20 cellular contexts compared by ENCODE assay signal in the genomic region with DNA sequence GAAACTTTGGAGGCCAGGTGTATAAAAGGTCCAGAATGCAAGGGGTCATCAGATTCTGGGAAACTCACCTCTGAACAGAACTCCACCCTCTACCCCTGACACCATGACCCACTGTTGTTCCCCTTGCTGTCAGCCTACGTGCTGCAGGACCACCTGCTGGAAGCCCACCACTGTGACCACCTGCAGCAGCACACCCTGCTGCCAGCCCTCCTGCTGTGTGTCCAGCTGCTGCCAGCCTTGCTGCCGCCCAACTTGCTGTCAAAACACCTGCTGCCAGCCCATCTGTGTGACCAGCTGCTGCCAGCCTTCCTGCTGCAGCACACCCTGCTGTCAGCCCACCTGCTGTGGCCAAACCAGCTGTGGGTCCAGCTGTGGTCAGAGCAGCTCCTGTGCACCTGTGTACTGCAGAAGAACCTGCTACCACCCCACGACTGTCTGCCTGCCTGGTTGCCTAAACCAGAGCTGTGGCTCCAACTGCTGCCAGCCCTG. TPM values are rescaled to one million over a fixed set of nuclear protein-coding genes. Genes with fewer than 3 reads are reported as not detected.
"Had no signal": no experiment of that assay in that cellular context is flagged by ENCODE, and none has a peak within 500 bp of the region (broad histone marks: within the 10 kb centered on the region; RNA-seq: fewer than 3 reads in every experiment).

A gene with protein sequence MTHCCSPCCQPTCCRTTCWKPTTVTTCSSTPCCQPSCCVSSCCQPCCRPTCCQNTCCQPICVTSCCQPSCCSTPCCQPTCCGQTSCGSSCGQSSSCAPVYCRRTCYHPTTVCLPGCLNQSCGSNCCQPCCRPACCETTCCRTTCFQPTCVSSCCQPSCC (plus strand): TSS at position 51 of the 489 bp plus-strand sequence. CDS start 53 bp downstream, at position 104.

RNA-seq across cellular contexts. Expression of the gene that starts here (rescaled TPM):
- total RNA-seq: activated CD4-positive, alpha-beta memory T cell treated with anti-CD3 and anti-CD28 coated beads for 36 hours; activated CD4-positive, alpha-beta T cell treated with anti-CD3 and anti-CD28 coated beads for 36 hours; activated CD4-positive, alpha-beta T cell treated with anti-CD3 and anti-CD28 coated beads, Interleukin-2, amount 10 ng/mL, durations not matched to agents 24 days and 14 days; activated CD8-positive, alpha-beta memory T cell treated with anti-CD3 and anti-CD28 coated beads for 36 hours; activated CD8-positive, alpha-beta memory T cell treated with anti-CD3 and anti-CD28 coated beads, Interleukin-2, amount 10 ng/mL, durations not matched to agents 7 days and 5 days; activated CD8-positive, alpha-beta T cell treated with anti-CD3 and anti-CD28 coated beads, Interleukin-2, amount 10 ng/mL, durations not matched to agents 7 days and 5 days; activated naive CD4-positive, alpha-beta T cell treated with anti-CD3 and anti-CD28 coated beads for 36 hours; activated naive CD8-positive, alpha-beta T cell treated with anti-CD3 and anti-CD28 coated beads for 36 hours; activated T-helper 1 cell treated with anti-CD3 and anti-CD28 coated beads, Interleukin-12 subunit alpha, Interleukin-12 subunit beta, Interleukin-2, Interleukin-4 antibody, amounts not matched to agents 30 ng/mL and 10 ng/mL and 1 ng/mL, durations not matched to agents 14 hours and 24 hours and 36 hours; activated T-helper 2 cell treated with anti-CD3 and anti-CD28 coated beads, Interferon-gamma antibody, Interleukin-2, Interleukin-4, amounts not matched to agents 10 μg/mL and 5 μg/mL and 100 μg/mL, durations not matched to agents 14 hours and 24 hours and 36 hours; adrenal gland; aorta; body of pancreas; chondrocyte; dermis blood vessel endothelial cell; esophagus muscularis mucosa; foreskin keratinocyte; gastrocnemius medialis; heart right ventricle; T-helper 17 cell had no signal
- polyA plus RNA-seq: adrenal gland, aorta, foreskin keratinocyte, heart right ventricle had no signal
